In the genomic region with DNA sequence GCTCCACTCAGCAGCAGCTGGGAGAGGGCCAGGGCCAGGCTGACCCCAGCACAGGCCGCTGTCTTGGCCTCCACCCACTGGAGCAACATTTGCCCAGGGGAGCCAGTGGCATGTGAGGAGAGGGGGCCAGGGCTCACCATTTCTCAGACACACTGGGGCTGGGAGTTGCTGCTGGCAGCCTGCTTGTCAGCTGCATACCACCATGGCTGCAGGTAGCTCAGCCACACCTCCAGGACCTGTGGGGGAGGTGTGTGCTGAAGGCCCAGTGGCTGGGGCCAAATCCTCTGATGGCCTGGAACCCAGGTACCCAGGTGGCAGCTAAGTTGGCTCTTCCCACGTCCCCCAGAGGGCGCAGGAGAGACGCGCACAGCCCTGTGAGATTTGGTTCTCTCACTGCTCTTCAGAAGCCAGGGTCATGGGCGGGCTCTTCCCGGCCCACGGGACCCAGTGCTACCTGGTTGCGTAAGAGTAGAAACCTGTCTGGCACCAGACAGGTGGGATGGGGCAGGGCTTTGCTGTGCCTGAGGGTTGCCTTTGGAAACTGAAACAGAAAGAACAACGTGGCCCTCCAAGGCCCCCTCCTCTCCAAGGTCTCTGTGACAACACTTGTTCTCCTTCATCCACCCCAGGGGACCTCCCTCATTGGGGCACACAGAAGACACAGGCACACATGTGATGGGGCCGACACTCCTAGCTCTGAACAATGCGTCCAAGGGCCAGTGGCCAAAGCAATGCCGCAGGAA, we compare ENCODE assay signal across 8 cellular contexts.
DNase-seq lines count a peak whose midpoint lies in the region; ATAC-seq and TF ChIP-seq lines count a peak whose summit lies in the region.

No MANE protein-coding gene starts in this region.

- no peak overlapping the region for H3K9ac ChIP-seq in smooth muscle cell (ENCODE audit: low read depth)

- no peaks in the 10 kb centered on the region for H3F3A ChIP-seq in smooth muscle cell (ENCODE audit: low read depth)

- H3K4me1 ChIP-seq in left ventricle myocardium inferior (no peaks in the 10 kb centered on the region), smooth muscle cell (ENCODE audit: low read depth) (no peaks in the 10 kb centered on the region)

- TF ChIP-seq CTCF in left ventricle myocardium inferior (IDR thresholded peaks at IDR 0.05; ENCODE audit: borderline replicate concordance): peak; percentile 67
- peak; percentile 68 for TF ChIP-seq CTCF in smooth muscle cell (IDR thresholded peaks at IDR 0.05; ENCODE audit: borderline replicate concordance, insufficient read depth, poor library complexity, severe bottlenecking)

- intact Hi-C loops in left ventricle myocardium inferior (cut with micrococcal nuclease): no loop called here

- DNase-seq in EL (peak; percentile 53), M059J (ENCODE audit: low read depth) (peak; percentile 54), SK-MEL-5 (ENCODE audit: low read depth, low spot score) (peak; percentile 85), left ventricle myocardium inferior (no peak), smooth muscle cell (lab: John Stamatoyannopoulos, UW; ENCODE audit: unreplicated experiment) (no peak), GOT3 (lab: John Stamatoyannopoulos, UW) (no peak)
- peak; percentile 64 for DNase-seq in activated naive CD4-positive, alpha-beta T cell treated with Interleukin-2 at 50 U/mL for 16 hours

- H3K4me2 ChIP-seq in smooth muscle cell: no peak overlapping the region

- H3K4me3 ChIP-seq in left ventricle myocardium inferior: no peak overlapping the region
- H3K4me3 ChIP-seq in smooth muscle cell: no peak overlapping the region

- WGBS in smooth muscle cell (ENCODE audit: low lambda C conversion rate): 29% methylated on average over 13 of the region's 13 CpGs

- H4K20me1 ChIP-seq in smooth muscle cell (ENCODE audit: low read depth): no peaks in the 10 kb centered on the region

- H3K36me3 ChIP-seq in left ventricle myocardium inferior: no peaks in the 10 kb centered on the region
- H3K36me3 ChIP-seq in smooth muscle cell (ENCODE audit: low read depth): no peaks in the 10 kb centered on the region

- no peak overlapping the region for H3K27ac ChIP-seq in left ventricle myocardium inferior (replicated peaks)
- no peak overlapping the region for H3K27ac ChIP-seq in smooth muscle cell (ENCODE audit: low read depth)

- H2AFZ ChIP-seq in smooth muscle cell (ENCODE audit: low read depth): no peak overlapping the region

- no peaks in the 10 kb centered on the region for H3K9me3 ChIP-seq in left ventricle myocardium inferior (replicated peaks)
- H3K9me3 ChIP-seq in smooth muscle cell (replicated peaks; ENCODE audit: low read depth): no peaks in the 10 kb centered on the region

- ATAC-seq in HG03565 (IDR thresholded peaks at IDR 0.05; ENCODE audit: unreplicated experiment): no peak

- H3K27me3 ChIP-seq in left ventricle myocardium inferior (ENCODE audit: low read depth) (peaks cover 27% of the 10 kb centered on the region), smooth muscle cell (ENCODE audit: low read depth) (no peaks in the 10 kb centered on the region)

- in situ Hi-C loops in SK-MEL-5 (cut with HindIII; ENCODE audit: low pct_unique_long_range_greater_than_20kb, low sequenced_read_pairs): no loop called here

- H3K79me2 ChIP-seq in smooth muscle cell (ENCODE audit: low read depth): no peaks in the 10 kb centered on the region

Comparison
In these comparisons a context has a peak if more than half of its experiments do, and no peak if none do; other contexts are left out.
1. DNase-seq: peak in EL (single experiment), M059J (single experiment), SK-MEL-5 (single experiment) and activated naive CD4-positive, alpha-beta T cell treated with Interleukin-2 at 50 U/mL for 16 hours (single experiment); none in left ventricle myocardium inferior (single experiment), smooth muscle cell (single experiment) and GOT3 (single experiment).